Comparison of ENCODE assay signal across 8 cellular contexts in the genomic region with DNA sequence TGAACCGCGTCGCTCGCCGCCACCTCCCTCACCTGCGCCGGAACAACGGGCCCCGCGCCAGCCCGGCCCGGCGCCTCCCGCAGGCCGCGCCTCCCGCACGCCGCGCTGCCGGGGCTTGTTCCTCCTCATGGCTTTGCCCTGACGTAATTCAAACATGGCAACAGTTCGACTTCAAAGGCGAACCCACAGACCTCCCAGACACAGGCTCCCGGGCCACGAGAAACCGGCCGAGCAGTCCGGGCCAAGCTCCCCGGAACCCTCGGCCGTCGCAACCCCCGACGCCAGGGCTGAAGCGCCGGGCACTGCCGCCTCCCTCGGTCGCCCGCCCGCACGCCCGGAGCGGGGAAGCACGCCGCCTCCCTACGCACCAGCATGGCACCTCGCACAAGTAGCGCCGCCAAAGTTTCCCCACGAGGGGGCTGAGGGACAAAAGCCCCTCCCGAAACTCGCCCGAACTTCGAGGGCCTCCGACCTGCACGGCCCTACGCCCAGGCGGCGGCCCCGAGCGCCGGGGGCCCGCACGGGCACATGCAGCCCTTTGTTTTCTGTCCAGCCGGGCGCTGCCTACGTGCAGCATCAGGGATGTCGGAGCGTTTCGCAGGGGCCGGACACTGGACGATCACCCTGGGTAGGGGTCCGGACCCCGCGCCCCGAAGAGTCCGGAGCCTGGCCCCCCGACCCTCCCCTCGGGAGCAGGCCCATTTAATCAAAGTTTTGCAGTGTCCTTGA. TPM values are rescaled to one million over a fixed set of nuclear protein-coding genes. Genes with fewer than 3 reads are reported as not detected.
DNase-seq lines count a peak whose midpoint lies in the region; ATAC-seq and TF ChIP-seq lines count a peak whose summit lies in the region.

No MANE protein-coding gene starts in this region.

- peaks cover 49% of the 10 kb centered on the region for H3K79me2 ChIP-seq in osteoblast (ENCODE audit: insufficient read depth, low read length)

- peak overlapping the region; percentile 81 to 93 (median 90) for H3K27ac ChIP-seq in gastroesophageal sphincter
- H3K27ac ChIP-seq in osteoblast (ENCODE audit: low read depth, low read length) = peak overlapping the region; percentile 34
- peak overlapping the region; percentile 93 for H3K27ac ChIP-seq in thymus (ENCODE audit: low read depth)

- H3K4me3 ChIP-seq in gastroesophageal sphincter (peak overlapping the region; percentile 87 to 89), osteoblast (ENCODE audit: insufficient read depth, low read length) (peak overlapping the region; percentile 92), thymus (ENCODE audit: low read length) (peak overlapping the region; percentile 88)

- ATAC-seq in GM19328 (IDR thresholded peaks at IDR 0.05; ENCODE audit: unreplicated experiment) (peak; percentile 31), gastroesophageal sphincter (peak; percentile 67)

- TF ChIP-seq CTCF in gastroesophageal sphincter (IDR thresholded peaks at IDR 0.05) = no peak
- TF ChIP-seq CTCF in osteoblast (IDR thresholded peaks at IDR 0.05; ENCODE audit: extremely low read depth, low read depth, low read length) = no peak

- peak overlapping the region; percentile 100 for H3K4me2 ChIP-seq in osteoblast (ENCODE audit: insufficient read depth, low read length)

- H3K36me3 ChIP-seq in gastroesophageal sphincter (no peaks in the 10 kb centered on the region), osteoblast (ENCODE audit: insufficient read depth, low read length) (no peaks in the 10 kb centered on the region), thymus (ENCODE audit: control insufficient read depth, insufficient read depth) (no peaks in the 10 kb centered on the region)

- H2AFZ ChIP-seq in osteoblast (ENCODE audit: low read length) = peak overlapping the region; percentile 97

- no peak for TF ChIP-seq EP300 in gastroesophageal sphincter (IDR thresholded peaks at IDR 0.05)

- WGBS in gastroesophageal sphincter (ENCODE audit: low coverage in 1 of 2), 2 donors = 2% methylated on average over 9 of the region's 81 CpGs; no CpG with 5 or more reads in 1 of the 2 donors
- WGBS in thymus = under 1% methylated on average over 81 of the region's 81 CpGs

- no peaks in the 10 kb centered on the region for H4K20me1 ChIP-seq in osteoblast (ENCODE audit: insufficient read depth, low read length)

- H3K4me1 ChIP-seq in gastroesophageal sphincter (peaks cover 0 to 48% (median 0%) of the 10 kb centered on the region in 3 donors), osteoblast (ENCODE audit: insufficient read depth, low read length) (peaks cover 15% of the 10 kb centered on the region), thymus (ENCODE audit: control insufficient read depth, insufficient read depth, low read length) (peaks cover 5% of the 10 kb centered on the region)

- H3K9me3 ChIP-seq in gastroesophageal sphincter = no peaks in the 10 kb centered on the region
- no peaks in the 10 kb centered on the region for H3K9me3 ChIP-seq in osteoblast (ENCODE audit: low read depth, low read length)
- H3K9me3 ChIP-seq in thymus (ENCODE audit: control insufficient read depth) = no peaks in the 10 kb centered on the region

- H3K27me3 ChIP-seq in gastroesophageal sphincter = no peaks in the 10 kb centered on the region
- peaks cover 5% of the 10 kb centered on the region for H3K27me3 ChIP-seq in osteoblast (ENCODE audit: insufficient read depth, low read length)
- H3K27me3 ChIP-seq in thymus (ENCODE audit: control insufficient read depth, insufficient read depth) = no peaks in the 10 kb centered on the region

- DNase-seq in CD1c-positive myeloid dendritic cell (ENCODE audit: extremely low spot score) (peak; percentile 86), HS-27A (ENCODE audit: low read depth) (peak; percentile 59), osteoblast (ENCODE audit: insufficient read length, low spot score, missing footprints) (peak; percentile 96)
- DNase-seq in activated gamma-delta T cell treated with anti-CD3 and anti-CD28 coated beads, Interleukin-2, amount 50 U/mL, for 16 hours (ENCODE audit: low read depth) = peak; percentile 55

- TF ChIP-seq POLR2A in Raji (IDR thresholded peaks at IDR 0.05; ENCODE audit: insufficient read depth, low read depth, low read length) (peak; percentile 49), gastroesophageal sphincter (IDR thresholded peaks at IDR 0.05) (peak; percentile 26 to 28)

RNA-seq across cellular contexts. Expression of gene SINHCAF, which starts 1.7 kb away (rescaled TPM):
- 10 to 100 TPM; 21.7 to 67.8 (median 25.8) TPM for total RNA-seq in gastroesophageal sphincter
- total RNA-seq in osteoblast = 11.2 and 16.5 TPM in 2 replicates
- polyA plus RNA-seq in thymus = 57.0 TPM

Comparison
In these comparisons a context has a peak if more than half of its experiments do, and no peak if none do; other contexts are left out.
1. Peak in every context shown above with its lines: DNase-seq, ATAC-seq, H3K4me3 ChIP-seq and H3K27ac ChIP-seq.
2. H3K27ac ChIP-seq: peak in every context shown above with its lines; median percentile 93 in thymus; 90 in gastroesophageal sphincter; 34 in osteoblast.